ENCODE assay signal across 8 cellular contexts in genomic region chr1:185044981-185045792, GRCh38. TPM values are rescaled to one million over a fixed set of nuclear protein-coding genes. Genes with fewer than 3 reads are reported as not detected.
DNase-seq lines count a peak whose midpoint lies in the region; ATAC-seq, FAIRE-seq and TF ChIP-seq lines count a peak whose summit lies in the region.

TSS of gene RNF2 (plus strand) at chr1:185045558. CDS start at chr1:185087554, 41,996 bp downstream.

- peaks cover 36% of the 10 kb centered on the region for H3K4me1 Mint-ChIP-seq in T-helper 17 cell

- no peaks in the 10 kb centered on the region for H3K27me3 ChIP-seq in right atrium auricular region

- TF ChIP-seq CTCF in right atrium auricular region (IDR thresholded peaks at IDR 0.05), result peak in 1 of 2 donors; percentile 24

- peak within 1 kb of the TSS; percentile 96 for H3K4me3 Mint-ChIP-seq in T-helper 17 cell

- peak within 1 kb of the TSS; percentile 90 to 96 for H3K27ac ChIP-seq in right atrium auricular region

- peak; percentile 91 for ATAC-seq in HG02610 (IDR thresholded peaks at IDR 0.05; ENCODE audit: unreplicated experiment)
- peak; percentile 89 for ATAC-seq in T-helper 17 cell

- TF ChIP-seq POLR2A in GM10847 (IDR thresholded peaks at IDR 0.05; ENCODE audit: extremely low read depth, insufficient read length), result peak; percentile 28

- no peaks in the 10 kb centered on the region for H3K36me3 ChIP-seq in right atrium auricular region

- no peaks in the 10 kb centered on the region for H3K27me3 Mint-ChIP-seq in T-helper 17 cell

- peaks cover 0 to 21% of the 10 kb centered on the region in 2 donors for H3K4me1 ChIP-seq in right atrium auricular region

- H3K36me3 Mint-ChIP-seq in T-helper 17 cell (ENCODE audit: low read depth), result no peaks in the 10 kb centered on the region

- no peak for FAIRE-seq in urothelium cell line (lab: Jason Lieb, UNC)

- H3K9me3 ChIP-seq in T-helper 17 cell (ENCODE audit: control insufficient read depth, low read length, poor library complexity, severe bottlenecking), result no peaks in the 10 kb centered on the region
- no peaks in the 10 kb centered on the region for H3K9me3 ChIP-seq in right atrium auricular region

- H3K4me3 ChIP-seq in right atrium auricular region, result peak within 1 kb of the TSS; percentile 94 to 95

- DNase-seq in NCI-H1092 (lab: John Stamatoyannopoulos, UW) (peak; percentile 78), T-helper 17 cell (peak; percentile 61 to 80 (median 76)), amygdala (lab: John Stamatoyannopoulos, UW) (peak; percentile 23 to 83 (median 64)), right atrium auricular region (ENCODE audit: low spot score) (peak; percentile 76), pulmonary artery endothelial cell (ENCODE audit: low read depth, low spot score) (peak; percentile 35), urothelium cell line (ENCODE audit: low spot score) (peak; percentile 87)

- H3K27ac Mint-ChIP-seq in T-helper 17 cell, result peak within 1 kb of the TSS; percentile 93

RNA-seq across cellular contexts. Expression of gene RNF2, which starts in this region (rescaled TPM):
- 10 to 100 TPM; 16.6 to 18.4 TPM for total RNA-seq in T-helper 17 cell
- total RNA-seq in right atrium auricular region, result 10 to 100 TPM; 12.6 to 14.1 TPM
- total RNA-seq in pulmonary artery endothelial cell, result 21.5 and 39.6 TPM in 2 replicates

Comparison
In these comparisons a context has a peak if more than half of its experiments do, and no peak if none do; other contexts are left out.
1. Peak in every context shown above with its lines: DNase-seq, ATAC-seq, H3K4me3 ChIP-seq and H3K27ac ChIP-seq.
2. DNase-seq: peak in every context shown above with its lines; median percentile 87 in urothelium cell line; 78 in NCI-H1092; 76 in T-helper 17 cell; 76 in right atrium auricular region; 64 in amygdala; 35 in pulmonary artery endothelial cell.